7 cellular contexts compared by ENCODE assay signal in genomic region chr12:56634837-56635538, GRCh38. TPM values are rescaled to one million over a fixed set of nuclear protein-coding genes. Genes with fewer than 3 reads are reported as not detected.
DNase-seq lines count a peak whose midpoint lies in the region; ATAC-seq and TF ChIP-seq lines count a peak whose summit lies in the region.

No MANE protein-coding gene starts in this region.

- no peaks in the 10 kb centered on the region for H3K27me3 ChIP-seq in colonic mucosa

- H3K36me3 ChIP-seq in colonic mucosa = peaks cover 15% of the 10 kb centered on the region

- in situ Hi-C loops in GM13976 (cut with MboI; ENCODE audit: low sequenced_read_pairs, unreplicated experiment) = no loop called here

- TF ChIP-seq CTCF in GM13976 (IDR thresholded peaks at IDR 0.05; ENCODE audit: borderline replicate concordance, control extremely low read depth, extremely low read depth, insufficient read depth, missing control alignments) (peak; percentile 18), colonic mucosa (IDR thresholded peaks at IDR 0.05) (peak; percentile 14)

- peak overlapping the region; percentile 79 for H3K4me3 ChIP-seq in colonic mucosa

- H3K9ac ChIP-seq in colonic mucosa (ENCODE audit: low read depth in 2 of 2, low read length in 2 of 2) = peak overlapping the region; percentile 85 to 96

- ATAC-seq in HG03196 (IDR thresholded peaks at IDR 0.05; ENCODE audit: unreplicated experiment) = peak; percentile 30

- peaks cover 20% of the 10 kb centered on the region for H3K4me1 ChIP-seq in colonic mucosa

- intact Hi-C loops in colonic mucosa (cut with DNase I) = loop anchor here (5.0 kb wide), 2 partner anchors 52 to 118 kb away; partner anchors contain the start of gene PTGES3

- no peaks in the 10 kb centered on the region for H3K9me3 ChIP-seq in colonic mucosa

- DNase-seq in GM13976 (ENCODE audit: low spot score) = peak; percentile 83
- DNase-seq in NCI-H460 (ENCODE audit: extremely low read depth, low read depth) = peak; percentile 88
- peak; percentile 51 to 55 for DNase-seq in activated CD4-positive, alpha-beta T cell treated with anti-CD3 and anti-CD28 coated beads for 4 hours
- DNase-seq in colonic mucosa = peak; percentile 89
- peak; percentile 96 for DNase-seq in kidney tubule cell (ENCODE audit: low spot score)
- DNase-seq in stimulated activated CD4-positive, alpha-beta T cell treated with anti-CD3 and anti-CD28 coated beads, Interleukin-1b, Interleukin-23, amount 100 ng/mL, for 48 hours = peak; percentile 67

- peak overlapping the region; percentile 99 for H3K27ac ChIP-seq in colonic mucosa

RNA-seq across cellular contexts. Expression of gene BAZ2A, which starts 4.9 kb away (rescaled TPM):
- total RNA-seq in NCI-H460 (2014; rRNA removed; shearing (Covaris generic)) = 30.4 and 32.4 TPM in 2 replicates
- polyA plus RNA-seq in NCI-H460 (2014; cell fraction: nucleus; rRNA removed) = 31.6 and 33.9 TPM in 2 replicates
- 10 to 100 TPM; 85.8 to 99.2 TPM for total RNA-seq in colonic mucosa

RNA-seq across cellular contexts. Expression of gene ATP5F1B, which starts 10.8 kb away (rescaled TPM):
- 1,105 and 1,272 TPM in 2 replicates for total RNA-seq in NCI-H460 (2014; rRNA removed; shearing (Covaris generic))
- 1,146 and 1,187 TPM in 2 replicates for polyA plus RNA-seq in NCI-H460 (2014; cell fraction: nucleus; rRNA removed)
- total RNA-seq in colonic mucosa = 1,000 to 10,000 TPM; 1,505 to 1,554 TPM

RNA-seq across cellular contexts. Expression of gene PTGES3, which starts 53.1 kb away (rescaled TPM):
- total RNA-seq in NCI-H460 (2014; rRNA removed; shearing (Covaris generic)) = 191 and 222 TPM in 2 replicates
- polyA plus RNA-seq in NCI-H460 (2014; cell fraction: nucleus; rRNA removed) = 159 and 229 TPM in 2 replicates
- 100 to 1,000 TPM; 242 to 303 TPM for total RNA-seq in colonic mucosa

Comparison
In these comparisons a context has a peak if more than half of its experiments do, and no peak if none do; other contexts are left out.
1. Peak in every context shown above with its lines: DNase-seq, ATAC-seq, H3K4me3 ChIP-seq and H3K27ac ChIP-seq.